ENCODE assay signal across 20 cellular contexts in the genomic region with DNA sequence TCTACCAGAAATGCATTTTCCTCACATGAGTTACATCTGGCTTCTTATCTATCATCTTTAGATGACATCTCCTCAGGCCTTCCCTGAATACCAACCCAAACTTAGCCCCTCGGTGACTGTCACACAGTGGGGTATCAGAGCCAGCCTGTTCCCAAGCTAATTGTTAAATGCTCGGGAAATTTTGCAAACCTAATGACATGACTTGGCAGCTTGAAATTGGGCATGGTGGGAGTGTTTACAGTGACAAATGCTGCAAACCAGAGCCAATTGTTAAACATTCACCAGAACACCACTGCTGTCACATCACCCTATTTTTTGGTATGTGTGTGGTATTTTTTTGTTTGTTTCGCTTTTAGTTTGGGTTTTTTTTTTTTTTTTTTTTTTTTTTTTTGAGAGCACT.
DNase-seq lines count a peak whose midpoint lies in the region; ATAC-seq and TF ChIP-seq lines count a peak whose summit lies in the region.
"Had no signal": no experiment of that assay in that cellular context is flagged by ENCODE, and none has a peak within 500 bp of the region (broad histone marks: within the 10 kb centered on the region; RNA-seq: fewer than 3 reads in every experiment).

No MANE protein-coding gene starts in this region.

- H4K20me1 ChIP-seq in IMR-90 (ENCODE audit: insufficient read depth, low read length) = no peaks in the 10 kb centered on the region

- peaks cover 0 to 1% of the 10 kb centered on the region in 2 experiments; a peak in 2 of 4 replicates for H3K79me1 ChIP-seq in IMR-90 (ENCODE audit: low read depth in 1 of 2, low read length in 2 of 2)

- peak overlapping the region in 1 of 2 experiments; percentile 40; a peak in 1 of 4 replicates for H4K8ac ChIP-seq in IMR-90 (ENCODE audit: low read depth in 2 of 2, low read length in 2 of 2)

- dilution Hi-C loops in IMR-90 (cut with HindIII; ENCODE audit: low sequenced_read_pairs, unreplicated experiment) = no loop called here

- H4K91ac ChIP-seq in IMR-90 (ENCODE audit: insufficient read depth, low read depth, low read length) = no peak overlapping the region

- WGBS in IMR-90 (ENCODE audit: extremely low coverage in 2 of 2, insufficient read length in 1 of 2), 2 experiments = no CpG with 5 or more reads among the region's 3 CpGs

- ATAC-seq in IMR-90 (ENCODE audit: low read depth) = no peak
- ATAC-seq in SK-N-SH treated with all-trans-retinoic acid at 6 μM for 48 hours = no peak
- ATAC-seq in HG03469 (IDR thresholded peaks at IDR 0.05; ENCODE audit: unreplicated experiment) = no peak
- ATAC-seq: HCT116, K562, Right ventricle myocardium inferior had no signal

- no peak overlapping the region for H3K9ac ChIP-seq in IMR-90 (ENCODE audit: low read depth, low read length)
- H3K9ac ChIP-seq: GM23248 had no signal

- intact Hi-C loops in A673 (cut with micrococcal nuclease; ENCODE audit: unreplicated experiment) (no loop called here), IMR-90 (cut with micrococcal nuclease) (loop anchor here (10.0 kb wide), 1 partner anchor 153 kb away; no protein-coding TSS in a partner anchor)

- no peak overlapping the region for H2BK5ac ChIP-seq in IMR-90 (ENCODE audit: low read depth, low read length, poor library complexity, severe bottlenecking)

- POLR2A ChIA-PET in A673 (lab: Charles Lee; ENCODE audit: low non-redundant PET) (no interaction called here), IMR-90 (lab: Charles Lee; ENCODE audit: unreplicated experiment) (interaction anchor here (0.5 kb wide), 1 partner anchor 304 kb away, joined by 3 read pairs; no protein-coding TSS in a partner anchor)

- H3K27me3 ChIP-seq in A673 (replicated peaks; ENCODE audit: insufficient read depth, low read depth, low read length, poor library complexity) = no peaks in the 10 kb centered on the region
- H3K27me3 ChIP-seq in IMR-90 (ENCODE audit: control insufficient read depth, insufficient read depth, low read length) = no peaks in the 10 kb centered on the region
- H3K27me3 ChIP-seq: Peyer's patch had no signal

- CTCF ChIA-PET in A673 (lab: Charles Lee) = interaction anchor here (0.5 to 0.7 kb wide), 3 partner anchors 29 to 330 kb away, joined by 3 to 6 read pairs (median 6); no protein-coding TSS in a partner anchor
- CTCF ChIA-PET in IMR-90 (lab: Yijun Ruan, JAX) = no interaction called here

- H3K4me3 ChIP-seq in A673 (ENCODE audit: low read depth, low read length, poor library complexity, severe bottlenecking) (no peak overlapping the region), IMR-90 (ENCODE audit: insufficient read depth, low read depth, low read length) (no peak overlapping the region), fibroblast of villous mesenchyme (ENCODE audit: low read depth, low read length) (no peak overlapping the region)
- H3K4me3 ChIP-seq: GM23248, K562, Peyer's patch had no signal

- no peaks in the 10 kb centered on the region for H3K9me3 ChIP-seq in A673 (ENCODE audit: low read depth, low read length, poor library complexity, severe bottlenecking)
- H3K9me3 ChIP-seq in IMR-90 (ENCODE audit: control insufficient read depth, insufficient read depth, low read length) = no peaks in the 10 kb centered on the region
- H3K9me3 ChIP-seq: Peyer's patch had no signal

- H2BK20ac ChIP-seq in IMR-90 (ENCODE audit: low read depth, low read length) = peak overlapping the region; percentile 46

- no peak overlapping the region for H2AK5ac ChIP-seq in IMR-90 (ENCODE audit: low read depth, low read length)

- no peak for TF ChIP-seq RAD21 in IMR-90 (IDR thresholded peaks at IDR 0.05; ENCODE audit: low read length)

- H3K4ac ChIP-seq in IMR-90 (ENCODE audit: low read depth, low read length) = peak overlapping the region; percentile 31

- in situ Hi-C loops in IMR-90 (cut with MboI; ENCODE audit: low sequenced_read_pairs) = no loop called here

- H3K14ac ChIP-seq in IMR-90 (replicated peaks; ENCODE audit: low read depth, low read length) = peak overlapping the region; percentile 57; the same call in 1 of the 2 replicates

- H3K9me1 ChIP-seq in IMR-90 (ENCODE audit: insufficient read depth, low read length) = peaks cover 8% of the 10 kb centered on the region

- H3K27ac ChIP-seq in A673 (ENCODE audit: low read depth, low read length, poor library complexity, severe bottlenecking) (no peak overlapping the region), IMR-90 (ENCODE audit: insufficient read depth, low read length) (no peak overlapping the region)
- H3K27ac ChIP-seq: GM23248, Peyer's patch had no signal

- peak overlapping the region; percentile 36; the same call in 1 of the 2 replicates for H4K5ac ChIP-seq in IMR-90 (ENCODE audit: low read depth, low read length)

- DNase-seq in A673 (ENCODE audit: low spot score) (peak; percentile 37), IMR-90 (no peak), fibroblast of villous mesenchyme (ENCODE audit: low read depth) (peak; percentile 16), NCI-H69 (lab: John Stamatoyannopoulos, UW) (no peak), DMS153 treated with DMSO at 0.1 percent for 48 hours (lab: John Stamatoyannopoulos, UW; ENCODE audit: unreplicated experiment) (no peak), NCI-H82 treated with DMSO at 0.1 percent for 48 hours (lab: John Stamatoyannopoulos, UW; ENCODE audit: unreplicated experiment) (no peak)
- DNase-seq: CD8-positive, alpha-beta memory T cell; DND-41; GDM1; GM23248; NCI-H1105; NCI-H2227 treated with DMSO at 0.1 percent for 48 hours; NCI-H510A treated with DMSO at 0.1 percent for 48 hours; Peyer's patch; T-helper 1 cell had no signal

- H3K4me2 ChIP-seq in IMR-90 (ENCODE audit: low read depth, low read length) = no peak overlapping the region

- H3K56ac ChIP-seq in IMR-90 (ENCODE audit: extremely low read depth, insufficient read depth, low read length) = no peak overlapping the region

- no TSS peak for BruUV-seq in A673 (replicated peaks; lab: Mats Ljungman, UMichigan)
- no TSS peak for BruUV-seq in IMR-90 (replicated peaks; lab: Mats Ljungman, UMichigan)

- no peak overlapping the region for H3K23ac ChIP-seq in IMR-90 (ENCODE audit: low read depth, low read length)

- H3K4me1 ChIP-seq in A673 (ENCODE audit: insufficient read depth, low read length, poor library complexity, severe bottlenecking) (no peaks in the 10 kb centered on the region), IMR-90 (ENCODE audit: control insufficient read depth, insufficient read depth, low read length) (peaks cover 7% of the 10 kb centered on the region)
- H3K4me1 ChIP-seq: Peyer's patch had no signal

- peak overlapping the region; percentile 71 for H2BK120ac ChIP-seq in IMR-90 (ENCODE audit: low read depth, low read length)

- peak overlapping the region; percentile 46; the same call in 1 of the 2 replicates for H3K18ac ChIP-seq in IMR-90 (ENCODE audit: low read depth, low read length)

- H2AFZ ChIP-seq in IMR-90 (replicated peaks; ENCODE audit: low read length, poor library complexity) = no peak overlapping the region
- H2AFZ ChIP-seq: GM23248 had no signal

- no peak for TF ChIP-seq POLR2A in IMR-90 (IDR thresholded peaks at IDR 0.05; ENCODE audit: low read depth, low read length)

- no peak overlapping the region for H2AK9ac ChIP-seq in IMR-90 (replicated peaks; ENCODE audit: low read depth, low read length, poor library complexity)

- H3K36me3 ChIP-seq in A673 (ENCODE audit: insufficient read depth, low read length, poor library complexity, severe bottlenecking) (no peaks in the 10 kb centered on the region), IMR-90 (ENCODE audit: control insufficient read depth, insufficient read depth, low read length) (peaks cover 3% of the 10 kb centered on the region; the same call in 1 of the 2 replicates)

- H2BK15ac ChIP-seq in IMR-90 (ENCODE audit: low read depth, low read length) = no peak overlapping the region; the same call in 2 of the 3 replicates

- no peak for TF ChIP-seq CTCF in A673 (conservative IDR thresholded peaks at IDR 0.05; ENCODE audit: low read depth, low read length)
- no peak for TF ChIP-seq CTCF in IMR-90 (conservative IDR thresholded peaks at IDR 0.05; ENCODE audit: low read depth, low read length)
- TF ChIP-seq CTCF in fibroblast of villous mesenchyme (IDR thresholded peaks at IDR 0.05; ENCODE audit: insufficient read depth, low read depth, low read length) = no peak

TF ChIP-seq in IMR-90, 13 proteins besides CTCF, POLR2A, EP300 and RAD21:
- TF ChIP-seq ELK1 (IDR thresholded peaks at IDR 0.05; ENCODE audit: borderline replicate concordance, low read depth, low read length) (no peak), MAFK (IDR thresholded peaks at IDR 0.05; ENCODE audit: low read depth, low read length) (no peak), NFE2L2 (IDR thresholded peaks at IDR 0.05; ENCODE audit: low read depth, low read length) (no peak)

TF ChIP-seq in SK-N-SH treated with all-trans-retinoic acid at 6 μM for 48 hours, 23 proteins besides CTCF, POLR2A, EP300 and RAD21 (continues in another document):
- no peak for TF ChIP-seq RARB (CRISPR knock-in tag; IDR thresholded peaks at IDR 0.05)
- 0 out of 2 replicates have a peak, but pooled peaks have one; percentile 15 for TF ChIP-seq ISL1 (CRISPR knock-in tag; IDR thresholded peaks at IDR 0.05)
- no peak for TF ChIP-seq BACH2 (CRISPR knock-in tag; IDR thresholded peaks at IDR 0.05; ENCODE audit: borderline replicate concordance)
- no peak for TF ChIP-seq ZFP30 (CRISPR knock-in tag; IDR thresholded peaks at IDR 0.05)
- no peak for TF ChIP-seq SNAI2 (CRISPR knock-in tag; IDR thresholded peaks at IDR 0.05)
- no peak; the same call in 1 of the 2 replicates for TF ChIP-seq TSHZ2 (CRISPR knock-in tag; IDR thresholded peaks at IDR 0.05)
- TF ChIP-seq CSDC2 (CRISPR knock-in tag; IDR thresholded peaks at IDR 0.05) = no peak

Comparison
In these comparisons a context has a peak if more than half of its experiments do, and no peak if none do; other contexts are left out.
1. DNase-seq: peak in A673 (single experiment) and fibroblast of villous mesenchyme (single experiment); none in IMR-90 (single experiment), NCI-H69 (single experiment), DMS153 treated with DMSO at 0.1 percent for 48 hours (single experiment) and NCI-H82 treated with DMSO at 0.1 percent for 48 hours (single experiment).